ENCODE assay signal across 2 cellular contexts in genomic region chr13:58994778-58995177, GRCh38.
TF ChIP-seq lines count a peak whose summit lies in the region.

No MANE protein-coding gene starts in this region.

TF ChIP-seq in SK-N-SH treated with all-trans-retinoic acid at 6 μM for 48 hours, 23 proteins besides CTCF, POLR2A, EP300 and RAD21 (continued from another document):
- no peak for TF ChIP-seq TCF4 (CRISPR knock-in tag; IDR thresholded peaks at IDR 0.05; ENCODE audit: borderline replicate concordance)
- TF ChIP-seq ISL1 (CRISPR knock-in tag; IDR thresholded peaks at IDR 0.05), result no peak

TF ChIP-seq in GM12878, 131 proteins besides CTCF, POLR2A, EP300 and RAD21:
- TF ChIP-seq, protein P1, sequence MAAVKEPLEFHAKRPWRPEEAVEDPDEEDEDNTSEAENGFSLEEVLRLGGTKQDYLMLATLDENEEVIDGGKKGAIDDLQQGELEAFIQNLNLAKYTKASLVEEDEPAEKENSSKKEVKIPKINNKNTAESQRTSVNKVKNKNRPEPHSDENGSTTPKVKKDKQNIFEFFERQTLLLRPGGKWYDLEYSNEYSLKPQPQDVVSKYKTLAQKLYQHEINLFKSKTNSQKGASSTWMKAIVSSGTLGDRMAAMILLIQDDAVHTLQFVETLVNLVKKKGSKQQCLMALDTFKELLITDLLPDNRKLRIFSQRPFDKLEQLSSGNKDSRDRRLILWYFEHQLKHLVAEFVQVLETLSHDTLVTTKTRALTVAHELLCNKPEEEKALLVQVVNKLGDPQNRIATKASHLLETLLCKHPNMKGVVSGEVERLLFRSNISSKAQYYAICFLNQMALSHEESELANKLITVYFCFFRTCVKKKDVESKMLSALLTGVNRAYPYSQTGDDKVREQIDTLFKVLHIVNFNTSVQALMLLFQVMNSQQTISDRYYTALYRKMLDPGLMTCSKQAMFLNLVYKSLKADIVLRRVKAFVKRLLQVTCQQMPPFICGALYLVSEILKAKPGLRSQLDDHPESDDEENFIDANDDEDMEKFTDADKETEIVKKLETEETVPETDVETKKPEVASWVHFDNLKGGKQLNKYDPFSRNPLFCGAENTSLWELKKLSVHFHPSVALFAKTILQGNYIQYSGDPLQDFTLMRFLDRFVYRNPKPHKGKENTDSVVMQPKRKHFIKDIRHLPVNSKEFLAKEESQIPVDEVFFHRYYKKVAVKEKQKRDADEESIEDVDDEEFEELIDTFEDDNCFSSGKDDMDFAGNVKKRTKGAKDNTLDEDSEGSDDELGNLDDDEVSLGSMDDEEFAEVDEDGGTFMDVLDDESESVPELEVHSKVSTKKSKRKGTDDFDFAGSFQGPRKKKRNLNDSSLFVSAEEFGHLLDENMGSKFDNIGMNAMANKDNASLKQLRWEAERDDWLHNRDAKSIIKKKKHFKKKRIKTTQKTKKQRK (IDR thresholded peaks at IDR 0.05; ENCODE audit: low read depth, low read length), result no peak
- peak; percentile 12; the same call in 1 of the 2 replicates for TF ChIP-seq SMC3 (IDR thresholded peaks at IDR 0.05; ENCODE audit: borderline replicate concordance, low read length)
